ENCODE assay signal across 2 cellular contexts in genomic region chr6:3053231-3053508, GRCh38.
TF ChIP-seq lines count a peak whose summit lies in the region.

No MANE protein-coding gene starts in this region.

TF ChIP-seq in SK-N-SH, 30 proteins besides CTCF, POLR2A, EP300 and RAD21 (continued from another document):
- no peak for TF ChIP-seq IRF3 (IDR thresholded peaks at IDR 0.05; ENCODE audit: low read depth, low read length)
- TF ChIP-seq NRF1 (IDR thresholded peaks at IDR 0.05; ENCODE audit: low read depth, low read length), result no peak
- TF ChIP-seq SMC3 (IDR thresholded peaks at IDR 0.05; ENCODE audit: low read depth, low read length), result no peak
- no peak for TF ChIP-seq REST (IDR thresholded peaks at IDR 0.05; ENCODE audit: low read depth, low read length)
- no peak for TF ChIP-seq TEAD4 (IDR thresholded peaks at IDR 0.05; ENCODE audit: borderline replicate concordance, insufficient read depth)
- TF ChIP-seq POLR2AphosphoS5 (IDR thresholded peaks at IDR 0.05; ENCODE audit: low read depth, low read length), result no peak
- no peak for TF ChIP-seq MEF2A (IDR thresholded peaks at IDR 0.05; ENCODE audit: borderline replicate concordance, low read depth)
- no peak for TF ChIP-seq RXRA (IDR thresholded peaks at IDR 0.05; ENCODE audit: borderline replicate concordance, low read depth)
- TF ChIP-seq FOXJ3 (CRISPR knock-in tag; IDR thresholded peaks at IDR 0.05), result no peak
- TF ChIP-seq EZH2phosphoT487 (IDR thresholded peaks at IDR 0.05; ENCODE audit: borderline replicate concordance, low read depth), result no peak
- no peak for TF ChIP-seq GATA2 (CRISPR knock-in tag; IDR thresholded peaks at IDR 0.05)
- no peak for TF ChIP-seq JUND (IDR thresholded peaks at IDR 0.05)
- no peak for TF ChIP-seq RFX5 (IDR thresholded peaks at IDR 0.05; ENCODE audit: low read length)

TF ChIP-seq in SK-N-SH treated with all-trans-retinoic acid at 6 μM for 48 hours, 23 proteins besides CTCF, POLR2A, EP300 and RAD21 (continued from another document):
- no peak for TF ChIP-seq CREB5 (CRISPR knock-in tag; IDR thresholded peaks at IDR 0.05; ENCODE audit: low read depth)
TF ChIP-seq in SK-N-SH treated with all-trans-retinoic acid at 6 μM for 48 hours: peak in this region for 0.
